13 cellular contexts compared by ENCODE assay signal in genomic region chr20:17904027-17904426, GRCh38.
A peak's percentile ranks its signal among the peaks of the same experiment; 100 is the strongest.
DNase-seq lines count a peak whose midpoint lies in the region; ATAC-seq and TF ChIP-seq lines count a peak whose summit lies in the region.
"Had no signal": no experiment of that assay in that cellular context is flagged by ENCODE, and none has a peak within 500 bp of the region (broad histone marks: within the 10 kb centered on the region; RNA-seq: fewer than 3 reads in every experiment).

No MANE protein-coding gene starts in this region.

- peaks cover 15% of the 10 kb centered on the region for H3K27me3 Mint-ChIP-seq in activated T-helper 17 cell treated with anti-CD3 and anti-CD28 coated beads, Interleukin-2, amount 50 U/mL, for 72 hours
- no peaks in the 10 kb centered on the region for H3K27me3 Mint-ChIP-seq in WTC11 (ENCODE audit: low read depth)

- H3K4me1 Mint-ChIP-seq in activated T-helper 17 cell treated with anti-CD3 and anti-CD28 coated beads, Interleukin-2, amount 50 U/mL, for 72 hours = peaks cover 5% of the 10 kb centered on the region
- H3K4me1 Mint-ChIP-seq in WTC11 = peaks cover 17% of the 10 kb centered on the region

- ATAC-seq in GM18508 (IDR thresholded peaks at IDR 0.05; ENCODE audit: insufficient read depth, unreplicated experiment) (peak; percentile 39), GM21381 (IDR thresholded peaks at IDR 0.05; ENCODE audit: unreplicated experiment) (peak; percentile 71), HG03108 (IDR thresholded peaks at IDR 0.05; ENCODE audit: unreplicated experiment) (peak; percentile 61), heart right ventricle (no peak), WTC11 (no peak)
- peak; percentile 99 for ATAC-seq in activated T-helper 17 cell treated with anti-CD3 and anti-CD28 coated beads, Interleukin-2, amount 50 U/mL, for 72 hours (replicated peaks)
- ATAC-seq: left colon had no signal

- H3K9me3 ChIP-seq in heart right ventricle = no peaks in the 10 kb centered on the region
- H3K9me3 ChIP-seq: vagina had no signal

- H3K4me3 ChIP-seq in heart right ventricle = no peak overlapping the region
- H3K4me3 ChIP-seq: vagina had no signal

- H3K27ac Mint-ChIP-seq in activated T-helper 17 cell treated with anti-CD3 and anti-CD28 coated beads, Interleukin-2, amount 50 U/mL, for 72 hours = peak overlapping the region; percentile 68
- H3K27ac Mint-ChIP-seq in WTC11 = no peak overlapping the region
- H3K27ac Mint-ChIP-seq: T-cell had no signal

- no peak for TF ChIP-seq CTCF in heart right ventricle (IDR thresholded peaks at IDR 0.05)
- no peak for TF ChIP-seq CTCF in WTC11 (IDR thresholded peaks at IDR 0.05)

- intact Hi-C loops in heart right ventricle (cut with DNase I) = loop anchor here in 3 of 10 donors (5.0 to 10.0 kb wide), 4 partner anchors 229 to 399 kb away; partner anchors contain the start of gene BFSP1 (in 1 of the 3)

- no peak for DNase-seq in heart right ventricle
- no peak for DNase-seq in WTC11 (ENCODE audit: low spot score)
- no peak for DNase-seq in UCSD-AML1 (lab: John Stamatoyannopoulos, UW; ENCODE audit: unreplicated experiment)
- no peak for DNase-seq in DMS53 (lab: John Stamatoyannopoulos, UW)
- DNase-seq: activated CD8-positive, alpha-beta memory T cell treated with anti-CD3 and anti-CD28 coated beads, Interleukin-2, amount 50 U/mL, for 48 hours; GOT3; left colon; T-cell had no signal

- H3K9me3 Mint-ChIP-seq in activated T-helper 17 cell treated with anti-CD3 and anti-CD28 coated beads, Interleukin-2, amount 50 U/mL, for 72 hours = no peaks in the 10 kb centered on the region
- H3K9me3 Mint-ChIP-seq in WTC11 = no peaks in the 10 kb centered on the region
- H3K9me3 Mint-ChIP-seq: T-cell had no signal

- no peaks in the 10 kb centered on the region for H3K4me1 ChIP-seq in heart right ventricle
- H3K4me1 ChIP-seq: vagina had no signal

- H3K27ac ChIP-seq in heart right ventricle = no peak overlapping the region
- H3K27ac ChIP-seq: vagina had no signal

- CTCF ChIA-PET in WTC11 (lab: Charles Lee) = interaction anchor here (0.6 kb wide), 1 partner anchor 92 kb away, joined by 5 read pairs; no protein-coding TSS in a partner anchor

- POLR2A ChIA-PET in WTC11 (lab: Charles Lee) = no interaction called here

- 71 to 75% methylated on average over 3 of the region's 3 CpGs for WGBS in heart right ventricle, 2 donors

- H3K4me3 Mint-ChIP-seq in activated T-helper 17 cell treated with anti-CD3 and anti-CD28 coated beads, Interleukin-2, amount 50 U/mL, for 72 hours = peak overlapping the region; percentile 46
- H3K4me3 Mint-ChIP-seq in WTC11 = no peak overlapping the region
- H3K4me3 Mint-ChIP-seq: T-cell had no signal

- H3K36me3 Mint-ChIP-seq in activated T-helper 17 cell treated with anti-CD3 and anti-CD28 coated beads, Interleukin-2, amount 50 U/mL, for 72 hours (ENCODE audit: low read depth) = no peaks in the 10 kb centered on the region
- no peaks in the 10 kb centered on the region for H3K36me3 Mint-ChIP-seq in WTC11
- H3K36me3 Mint-ChIP-seq: T-cell had no signal

- no peaks in the 10 kb centered on the region for H3K27me3 ChIP-seq in heart right ventricle
- H3K27me3 ChIP-seq: vagina had no signal

- no peaks in the 10 kb centered on the region for H3K36me3 ChIP-seq in heart right ventricle
- H3K36me3 ChIP-seq: vagina had no signal

TF ChIP-seq in WTC11, 78 proteins besides CTCF, POLR2A, EP300 and RAD21:
- no peak for TF ChIP-seq ELF4 (CRISPR knock-in tag; IDR thresholded peaks at IDR 0.05; ENCODE audit: low read depth)
- no peak for TF ChIP-seq IRF2 (CRISPR knock-in tag; IDR thresholded peaks at IDR 0.05; ENCODE audit: borderline replicate concordance, low read depth)
- TF ChIP-seq FOXJ3 (CRISPR knock-in tag; IDR thresholded peaks at IDR 0.05; ENCODE audit: borderline replicate concordance) = no peak
- TF ChIP-seq USF1 (CRISPR knock-in tag; IDR thresholded peaks at IDR 0.05) = no peak
- TF ChIP-seq GABPB1 (CRISPR knock-in tag; IDR thresholded peaks at IDR 0.05) = no peak
- TF ChIP-seq ZNF671 (CRISPR knock-in tag; IDR thresholded peaks at IDR 0.05) = no peak
- TF ChIP-seq ZBTB21 (CRISPR knock-in tag; IDR thresholded peaks at IDR 0.05; ENCODE audit: borderline replicate concordance) = no peak
- no peak for TF ChIP-seq ZNF512 (CRISPR knock-in tag; IDR thresholded peaks at IDR 0.05; ENCODE audit: borderline replicate concordance)
- no peak for TF ChIP-seq USF2 (CRISPR knock-in tag; IDR thresholded peaks at IDR 0.05)
TF ChIP-seq in WTC11: peak in this region for 0.

Comparison
In these comparisons a context has a peak if more than half of its experiments do, and no peak if none do; other contexts are left out.
1. ATAC-seq: peak in GM18508 (single experiment), GM21381 (single experiment), HG03108 (single experiment) and activated T-helper 17 cell treated with anti-CD3 and anti-CD28 coated beads, Interleukin-2, amount 50 U/mL, for 72 hours (single experiment); none in heart right ventricle (0 of 8) and WTC11 (single experiment).